8 cellular contexts compared by ENCODE assay signal in genomic region chr1:184755226-184756065, GRCh38. TPM values are rescaled to one million over a fixed set of nuclear protein-coding genes. Genes with fewer than 3 reads are reported as not detected.
A peak's percentile ranks its signal among the peaks of the same experiment; 100 is the strongest.
DNase-seq lines count a peak whose midpoint lies in the region; ATAC-seq and TF ChIP-seq lines count a peak whose summit lies in the region.

No MANE protein-coding gene starts in this region.

- no peaks in the 10 kb centered on the region for H3K9me3 Mint-ChIP-seq in CD8-positive, alpha-beta memory T cell
- no peaks in the 10 kb centered on the region for H3K9me3 Mint-ChIP-seq in activated CD8-positive, alpha-beta T cell treated with anti-CD3 and anti-CD28 coated beads for 36 hours

- no peak for DNase-seq in CD8-positive, alpha-beta memory T cell
- DNase-seq in HT-29 (ENCODE audit: low spot score) = peak; percentile 61
- peak; percentile 55 for DNase-seq in activated CD8-positive, alpha-beta T cell treated with anti-CD3 and anti-CD28 coated beads for 36 hours
- DNase-seq in fibroblast of pulmonary artery (ENCODE audit: low read depth) = peak; percentile 47
- DNase-seq in Ammon's horn (ENCODE audit: low spot score) = no peak

- intact Hi-C loops in activated CD8-positive, alpha-beta T cell treated with anti-CD3 and anti-CD28 coated beads for 36 hours (cut with micrococcal nuclease) = no loop called here

- H3K36me3 Mint-ChIP-seq in CD8-positive, alpha-beta memory T cell = peaks cover 0 to 17% (median 0%) of the 10 kb centered on the region in 3 donors
- H3K36me3 Mint-ChIP-seq in activated CD8-positive, alpha-beta T cell treated with anti-CD3 and anti-CD28 coated beads for 36 hours (ENCODE audit: low read depth) = peaks cover 11% of the 10 kb centered on the region

- CTCF ChIA-PET in CD8-positive, alpha-beta memory T cell (lab: Charles Lee) = interaction anchor here (0.7 to 1.2 kb wide), 3 partner anchors 21 to 81 kb away, joined by 3 to 5 read pairs (median 3); no protein-coding TSS in a partner anchor
- CTCF ChIA-PET in activated CD8-positive, alpha-beta T cell treated with anti-CD3 and anti-CD28 coated beads for 36 hours (lab: Charles Lee) = interaction anchor here (0.9 to 1.8 kb wide), 3 partner anchors 12 to 227 kb away, joined by 3 to 8 read pairs (median 3); no protein-coding TSS in a partner anchor

- H3K27me3 ChIP-seq in CD8-positive, alpha-beta memory T cell (ENCODE audit: insufficient read depth, low read length, poor library complexity, severe bottlenecking) = no peaks in the 10 kb centered on the region
- no peaks in the 10 kb centered on the region for H3K27me3 ChIP-seq in neutrophil

- no peaks in the 10 kb centered on the region for H3K27me3 Mint-ChIP-seq in CD8-positive, alpha-beta memory T cell
- H3K27me3 Mint-ChIP-seq in activated CD8-positive, alpha-beta T cell treated with anti-CD3 and anti-CD28 coated beads for 36 hours = peaks cover 4% of the 10 kb centered on the region

- POLR2A ChIA-PET in CD8-positive, alpha-beta memory T cell (lab: Charles Lee) = interaction anchor here (1.2 to 2.6 kb wide), 3 partner anchors 12 to 401 kb away, joined by 3 to 10 read pairs (median 6); partner anchors contain the start of genes SWT1 and TRMT1L
- POLR2A ChIA-PET in activated CD8-positive, alpha-beta T cell treated with anti-CD3 and anti-CD28 coated beads for 36 hours (lab: Charles Lee) = interaction anchor here (0.5 to 2.8 kb wide), 8 partner anchors 11 to 562 kb away, joined by 3 to 19 read pairs (median 4); partner anchors contain the start of genes IVNS1ABP and NIBAN1

- H3K4me3 ChIP-seq in CD8-positive, alpha-beta memory T cell (ENCODE audit: low read length) = peak overlapping the region; percentile 86
- H3K4me3 ChIP-seq in fibroblast of pulmonary artery (replicated peaks; ENCODE audit: low read depth, low read length) = peak overlapping the region; percentile 88
- peak overlapping the region; percentile 89 to 95 for H3K4me3 ChIP-seq in neutrophil (ENCODE audit: low read depth in 1 of 2, low read length in 1 of 2)

- no peaks in the 10 kb centered on the region for H3K9me3 ChIP-seq in CD8-positive, alpha-beta memory T cell (ENCODE audit: low read length)
- H3K9me3 ChIP-seq in neutrophil = no peaks in the 10 kb centered on the region

- peaks cover 18% of the 10 kb centered on the region for H3K4me1 ChIP-seq in CD8-positive, alpha-beta memory T cell (ENCODE audit: insufficient read depth, low read length)
- peaks cover 29 to 33% of the 10 kb centered on the region in 2 experiments for H3K4me1 ChIP-seq in neutrophil (ENCODE audit: control insufficient read depth in 1 of 2, insufficient read depth in 1 of 2, low read depth in 1 of 2, low read length in 1 of 2)

- H3K4me3 Mint-ChIP-seq in CD8-positive, alpha-beta memory T cell = peak overlapping the region; percentile 92 to 97 (median 94)
- peak overlapping the region; percentile 95 for H3K4me3 Mint-ChIP-seq in activated CD8-positive, alpha-beta T cell treated with anti-CD3 and anti-CD28 coated beads for 36 hours

- peak overlapping the region; percentile 93 for H3K27ac ChIP-seq in CD8-positive, alpha-beta memory T cell (ENCODE audit: low read depth, low read length)
- peak overlapping the region; percentile 94 for H3K27ac ChIP-seq in neutrophil

- TF ChIP-seq CTCF in activated CD8-positive, alpha-beta T cell treated with anti-CD3 and anti-CD28 coated beads for 36 hours (IDR thresholded peaks at IDR 0.05) = no peak
- TF ChIP-seq CTCF in fibroblast of pulmonary artery (IDR thresholded peaks at IDR 0.05; ENCODE audit: low read length, missing control alignments) (no peak), neutrophil (IDR thresholded peaks at IDR 0.05) (no peak)

- H3K36me3 ChIP-seq in CD8-positive, alpha-beta memory T cell (ENCODE audit: insufficient read depth, low read length) = no peaks in the 10 kb centered on the region
- no peaks in the 10 kb centered on the region for H3K36me3 ChIP-seq in neutrophil

- peaks cover 36 to 46% (median 46%) of the 10 kb centered on the region in 3 donors for H3K4me1 Mint-ChIP-seq in CD8-positive, alpha-beta memory T cell
- peaks cover 35% of the 10 kb centered on the region for H3K4me1 Mint-ChIP-seq in activated CD8-positive, alpha-beta T cell treated with anti-CD3 and anti-CD28 coated beads for 36 hours (ENCODE audit: low read depth)

- peak overlapping the region; percentile 82 to 98 (median 93) for H3K27ac Mint-ChIP-seq in CD8-positive, alpha-beta memory T cell
- peak overlapping the region; percentile 97 for H3K27ac Mint-ChIP-seq in activated CD8-positive, alpha-beta T cell treated with anti-CD3 and anti-CD28 coated beads for 36 hours

- ATAC-seq in GM19035 (IDR thresholded peaks at IDR 0.05; ENCODE audit: unreplicated experiment) = peak; percentile 2
- ATAC-seq in activated CD8-positive, alpha-beta T cell treated with anti-CD3 and anti-CD28 coated beads for 36 hours = peak; percentile 9
- ATAC-seq in HG02763 (IDR thresholded peaks at IDR 0.05; ENCODE audit: unreplicated experiment) = no peak

RNA-seq across cellular contexts. Expression of gene EDEM3, which starts 0.8 kb away (rescaled TPM):
- total RNA-seq in CD8-positive, alpha-beta memory T cell = 10 to 100 TPM; 20.1 to 24.9 TPM
- 12.1 TPM for polyA plus RNA-seq in CD8-positive, alpha-beta memory T cell
- 21.7 and 27.7 TPM in 2 replicates for total RNA-seq in HT-29 (2014; rRNA removed; shearing (Covaris generic))
- total RNA-seq in activated CD8-positive, alpha-beta T cell treated with anti-CD3 and anti-CD28 coated beads for 36 hours = 10 to 100 TPM; 12.5 to 14.5 TPM

Comparison
In these comparisons a context has a peak if more than half of its experiments do, and no peak if none do; other contexts are left out.
1. DNase-seq: peak in HT-29 (single experiment), activated CD8-positive, alpha-beta T cell treated with anti-CD3 and anti-CD28 coated beads for 36 hours (single experiment) and fibroblast of pulmonary artery (single experiment); none in CD8-positive, alpha-beta memory T cell (0 of 5) and Ammon's horn (single experiment).
2. Peak in every context shown above with its lines, with median percentiles within 50 percentile points of each other: H3K4me3 ChIP-seq.